Comparison of ENCODE assay signal across 10 cellular contexts in genomic region chr6:158042245-158042798, GRCh38.
A peak's percentile ranks its signal among the peaks of the same experiment; 100 is the strongest.
DNase-seq lines count a peak whose midpoint lies in the region; ATAC-seq and TF ChIP-seq lines count a peak whose summit lies in the region.
"Had no signal": no experiment of that assay in that cellular context is flagged by ENCODE, and none has a peak within 500 bp of the region (broad histone marks: within the 10 kb centered on the region; RNA-seq: fewer than 3 reads in every experiment).

No MANE protein-coding gene starts in this region.

- no peak overlapping the region for H3K4me3 Mint-ChIP-seq in T-helper 2 cell treated with Interferon-gamma antibody and Interleukin-4, amounts not matched to agents 5 μg/mL and 100 μg/mL, for 36 hours
- no peak overlapping the region for H3K4me3 Mint-ChIP-seq in T-cell
- H3K4me3 Mint-ChIP-seq: memory B cell had no signal

- ATAC-seq in upper lobe of right lung (peak; percentile 36), T-cell (replicated peaks in 1 of 4) (no peak)

- WGBS in mesodermal cell (ENCODE audit: insufficient coverage in 2 of 2), 2 experiments = 80 to 82% methylated on average over 14 of the region's 16 CpGs

- peaks cover 26% of the 10 kb centered on the region for H3K36me3 Mint-ChIP-seq in T-helper 2 cell treated with Interferon-gamma antibody and Interleukin-4, amounts not matched to agents 5 μg/mL and 100 μg/mL, for 36 hours (ENCODE audit: low read depth)
- H3K36me3 Mint-ChIP-seq in T-cell = peaks cover 48% of the 10 kb centered on the region

- no peaks in the 10 kb centered on the region for H3K27me3 Mint-ChIP-seq in T-helper 2 cell treated with Interferon-gamma antibody and Interleukin-4, amounts not matched to agents 5 μg/mL and 100 μg/mL, for 36 hours (ENCODE audit: low read depth)
- H3K27me3 Mint-ChIP-seq in T-cell = no peaks in the 10 kb centered on the region
- H3K27me3 Mint-ChIP-seq: memory B cell had no signal

- intact Hi-C loops in upper lobe of right lung (cut with DNase I) = no loop called here

- H3K27me3 ChIP-seq in upper lobe of right lung = no peaks in the 10 kb centered on the region

- H3K27ac ChIP-seq in mesodermal cell (ENCODE audit: low read depth, low read length, severe bottlenecking) = peak overlapping the region; percentile 98
- H3K27ac ChIP-seq in upper lobe of right lung = no peak overlapping the region

- H3K36me3 ChIP-seq in mesodermal cell (ENCODE audit: control insufficient read depth, insufficient read depth, low read length) = peaks cover 34% of the 10 kb centered on the region
- H3K36me3 ChIP-seq in upper lobe of right lung = no peaks in the 10 kb centered on the region

- H3K9me3 Mint-ChIP-seq in T-helper 2 cell treated with Interferon-gamma antibody and Interleukin-4, amounts not matched to agents 5 μg/mL and 100 μg/mL, for 36 hours = no peaks in the 10 kb centered on the region
- H3K9me3 Mint-ChIP-seq in T-cell = no peaks in the 10 kb centered on the region
- H3K9me3 Mint-ChIP-seq: memory B cell had no signal

- H3K9me3 ChIP-seq in mesodermal cell (ENCODE audit: control insufficient read depth, low read length) = no peaks in the 10 kb centered on the region
- H3K9me3 ChIP-seq in upper lobe of right lung = no peaks in the 10 kb centered on the region

- H3K27ac Mint-ChIP-seq in T-helper 2 cell treated with Interferon-gamma antibody and Interleukin-4, amounts not matched to agents 5 μg/mL and 100 μg/mL, for 36 hours = peak overlapping the region; percentile 21
- no peak overlapping the region for H3K27ac Mint-ChIP-seq in T-cell
- H3K27ac Mint-ChIP-seq: memory B cell had no signal

- POLR2A ChIA-PET in T-cell (lab: Charles Lee) = interaction anchor here in 1 of 2 donors (0.5 kb wide), 1 partner anchor 89 kb away, joined by 3 read pairs; no protein-coding TSS in a partner anchor

- H3K4me1 ChIP-seq in mesodermal cell (ENCODE audit: control insufficient read depth, insufficient read depth, low read length, poor library complexity, severe bottlenecking) = peaks cover 65% of the 10 kb centered on the region
- H3K4me1 ChIP-seq in upper lobe of right lung = peaks cover 17% of the 10 kb centered on the region

- no peak overlapping the region for H3K4me3 ChIP-seq in mesodermal cell (ENCODE audit: extremely low read depth, insufficient read depth, low read length, poor library complexity, severe bottlenecking)
- H3K4me3 ChIP-seq in upper lobe of right lung = no peak overlapping the region

- CTCF ChIA-PET in T-cell (lab: Charles Lee) = no interaction called here

- peaks cover 33% of the 10 kb centered on the region for H3K4me1 Mint-ChIP-seq in T-helper 2 cell treated with Interferon-gamma antibody and Interleukin-4, amounts not matched to agents 5 μg/mL and 100 μg/mL, for 36 hours (ENCODE audit: low read depth)
- peaks cover 35 to 44% (median 43%) of the 10 kb centered on the region in 3 donors for H3K4me1 Mint-ChIP-seq in T-cell

- TF ChIP-seq CTCF in upper lobe of right lung (IDR thresholded peaks at IDR 0.05) = no peak

- no peak for DNase-seq in T-helper 2 cell treated with Interferon-gamma antibody and Interleukin-4, amounts not matched to agents 5 μg/mL and 100 μg/mL, for 36 hours (ENCODE audit: low spot score)
- DNase-seq in T-helper 2 cell (no peak), dermis microvascular lymphatic vessel endothelial cell (ENCODE audit: low read depth in 2 of 2) (peak; percentile 63 to 96), upper lobe of right lung (peak; percentile 51), GM19240 (ENCODE audit: insufficient read length, low spot score) (no peak), NCI-H2196 (lab: John Stamatoyannopoulos, UW; ENCODE audit: unreplicated experiment) (no peak), T-cell (no peak)
- DNase-seq: NCI-H1417 treated with DMSO at 0.1 percent for 48 hours had no signal

Comparison
In these comparisons a context has a peak if more than half of its experiments do, and no peak if none do; other contexts are left out.
1. DNase-seq: peak in dermis microvascular lymphatic vessel endothelial cell (2 of 2) and upper lobe of right lung (single experiment); none in T-helper 2 cell treated with Interferon-gamma antibody and Interleukin-4, amounts not matched to agents 5 μg/mL and 100 μg/mL, for 36 hours (single experiment), T-helper 2 cell (0 of 5), GM19240 (single experiment), NCI-H2196 (single experiment) and T-cell (0 of 34).